In the genomic region with DNA sequence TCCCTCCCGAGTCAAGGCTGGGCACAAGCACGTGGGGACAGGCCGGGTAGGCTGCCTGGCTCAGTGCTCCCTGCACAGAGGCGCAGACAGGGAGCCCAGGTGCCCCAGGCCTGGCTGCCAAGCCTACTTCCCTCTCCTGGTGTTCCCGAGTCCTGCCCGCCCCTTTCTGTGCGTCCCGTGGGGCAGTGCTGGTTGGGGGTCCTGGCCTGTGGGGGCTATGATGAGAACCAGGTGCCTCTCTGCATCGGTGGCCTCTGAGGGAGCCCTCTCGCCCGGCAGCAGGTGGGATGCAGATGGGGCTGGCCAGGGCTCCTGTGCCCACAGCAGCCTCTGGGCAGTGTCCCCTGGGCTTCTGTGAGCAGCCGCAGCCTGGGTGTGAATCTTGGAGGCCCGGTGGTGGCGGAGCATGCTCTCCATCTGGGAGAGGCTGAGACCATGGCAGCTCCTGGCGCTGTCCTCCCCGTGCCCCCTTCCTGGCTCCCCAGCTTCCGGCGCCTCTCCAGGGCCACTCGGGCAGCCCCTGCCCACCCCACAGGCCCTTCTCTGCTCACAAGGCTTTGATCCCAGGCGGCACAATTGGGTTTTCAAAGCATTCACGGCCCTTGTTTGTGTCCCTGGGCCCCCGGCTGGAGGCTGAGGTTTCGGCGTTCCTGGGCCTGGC, we compare ENCODE assay signal across 2 cellular contexts.
TF ChIP-seq lines count a peak whose summit lies in the region.

No MANE protein-coding gene starts in this region.

TF ChIP-seq in HepG2, 621 proteins besides CTCF, POLR2A, EP300 and RAD21 (continues in another document):
- TF ChIP-seq, protein P1, sequence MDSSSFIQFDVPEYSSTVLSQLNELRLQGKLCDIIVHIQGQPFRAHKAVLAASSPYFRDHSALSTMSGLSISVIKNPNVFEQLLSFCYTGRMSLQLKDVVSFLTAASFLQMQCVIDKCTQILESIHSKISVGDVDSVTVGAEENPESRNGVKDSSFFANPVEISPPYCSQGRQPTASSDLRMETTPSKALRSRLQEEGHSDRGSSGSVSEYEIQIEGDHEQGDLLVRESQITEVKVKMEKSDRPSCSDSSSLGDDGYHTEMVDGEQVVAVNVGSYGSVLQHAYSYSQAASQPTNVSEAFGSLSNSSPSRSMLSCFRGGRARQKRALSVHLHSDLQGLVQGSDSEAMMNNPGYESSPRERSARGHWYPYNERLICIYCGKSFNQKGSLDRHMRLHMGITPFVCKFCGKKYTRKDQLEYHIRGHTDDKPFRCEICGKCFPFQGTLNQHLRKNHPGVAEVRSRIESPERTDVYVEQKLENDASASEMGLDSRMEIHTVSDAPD (CRISPR knock-in tag; IDR thresholded peaks at IDR 0.05): no peak
- TF ChIP-seq ZNF253 (CRISPR knock-in tag; IDR thresholded peaks at IDR 0.05; ENCODE audit: borderline replicate concordance): no peak
- TF ChIP-seq CC2D1A (CRISPR knock-in tag; IDR thresholded peaks at IDR 0.05): no peak
- TF ChIP-seq, protein P2, sequence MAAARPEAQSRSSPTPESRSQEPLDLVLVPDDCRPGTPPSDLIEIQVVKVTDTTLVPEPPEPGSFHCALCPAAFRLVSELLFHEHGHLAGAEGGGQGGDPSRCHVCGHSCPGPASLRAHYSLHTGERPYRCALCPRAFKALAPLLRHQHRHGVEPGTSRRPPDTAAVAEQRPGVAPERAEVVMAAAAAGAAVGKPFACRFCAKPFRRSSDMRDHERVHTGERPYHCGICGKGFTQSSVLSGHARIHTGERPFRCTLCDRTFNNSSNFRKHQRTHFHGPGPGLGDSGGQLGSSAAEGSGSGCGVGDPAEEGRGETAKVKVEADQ (CRISPR knock-in tag; IDR thresholded peaks at IDR 0.05; ENCODE audit: borderline replicate concordance): no peak
- TF ChIP-seq ZNF775 (CRISPR knock-in tag; IDR thresholded peaks at IDR 0.05; ENCODE audit: borderline replicate concordance): no peak
- no peak for TF ChIP-seq ZNF720 (CRISPR knock-in tag; IDR thresholded peaks at IDR 0.05)
- no peak for TF ChIP-seq DR1 (CRISPR knock-in tag; IDR thresholded peaks at IDR 0.05)
- TF ChIP-seq TCF7 (IDR thresholded peaks at IDR 0.05; ENCODE audit: low read depth): peak; percentile 99
- no peak for TF ChIP-seq HMG20B (CRISPR knock-in tag; conservative IDR thresholded peaks at IDR 0.05)
- TF ChIP-seq, protein P3, sequence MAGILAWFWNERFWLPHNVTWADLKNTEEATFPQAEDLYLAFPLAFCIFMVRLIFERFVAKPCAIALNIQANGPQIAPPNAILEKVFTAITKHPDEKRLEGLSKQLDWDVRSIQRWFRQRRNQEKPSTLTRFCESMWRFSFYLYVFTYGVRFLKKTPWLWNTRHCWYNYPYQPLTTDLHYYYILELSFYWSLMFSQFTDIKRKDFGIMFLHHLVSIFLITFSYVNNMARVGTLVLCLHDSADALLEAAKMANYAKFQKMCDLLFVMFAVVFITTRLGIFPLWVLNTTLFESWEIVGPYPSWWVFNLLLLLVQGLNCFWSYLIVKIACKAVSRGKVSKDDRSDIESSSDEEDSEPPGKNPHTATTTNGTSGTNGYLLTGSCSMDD (CRISPR knock-in tag; IDR thresholded peaks at IDR 0.05): no peak
- no peak for TF ChIP-seq ZNF432 (CRISPR knock-in tag; IDR thresholded peaks at IDR 0.05; ENCODE audit: borderline replicate concordance)
- TF ChIP-seq ZNF326 (CRISPR knock-in tag; IDR thresholded peaks at IDR 0.05; ENCODE audit: borderline replicate concordance): peak; percentile 85; the same call in 1 of the 2 replicates
- TF ChIP-seq, protein P4, sequence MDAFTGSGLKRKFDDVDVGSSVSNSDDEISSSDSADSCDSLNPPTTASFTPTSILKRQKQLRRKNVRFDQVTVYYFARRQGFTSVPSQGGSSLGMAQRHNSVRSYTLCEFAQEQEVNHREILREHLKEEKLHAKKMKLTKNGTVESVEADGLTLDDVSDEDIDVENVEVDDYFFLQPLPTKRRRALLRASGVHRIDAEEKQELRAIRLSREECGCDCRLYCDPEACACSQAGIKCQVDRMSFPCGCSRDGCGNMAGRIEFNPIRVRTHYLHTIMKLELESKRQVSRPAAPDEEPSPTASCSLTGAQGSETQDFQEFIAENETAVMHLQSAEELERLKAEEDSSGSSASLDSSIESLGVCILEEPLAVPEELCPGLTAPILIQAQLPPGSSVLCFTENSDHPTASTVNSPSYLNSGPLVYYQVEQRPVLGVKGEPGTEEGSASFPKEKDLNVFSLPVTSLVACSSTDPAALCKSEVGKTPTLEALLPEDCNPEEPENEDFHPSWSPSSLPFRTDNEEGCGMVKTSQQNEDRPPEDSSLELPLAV (CRISPR knock-in tag; conservative IDR thresholded peaks at IDR 0.05; ENCODE audit: low read depth): no peak
- peak; percentile 42; the same call in 1 of the 2 replicates for TF ChIP-seq NCOR1 (IDR thresholded peaks at IDR 0.05; ENCODE audit: borderline replicate concordance, low read length)
- no peak for TF ChIP-seq SMYD3 (CRISPR knock-in tag; IDR thresholded peaks at IDR 0.05)
- TF ChIP-seq SMC3 (IDR thresholded peaks at IDR 0.05; ENCODE audit: low read length): no peak
- TF ChIP-seq KLF15 (CRISPR knock-in tag; IDR thresholded peaks at IDR 0.05; ENCODE audit: borderline replicate concordance): no peak
- TF ChIP-seq, protein P5, sequence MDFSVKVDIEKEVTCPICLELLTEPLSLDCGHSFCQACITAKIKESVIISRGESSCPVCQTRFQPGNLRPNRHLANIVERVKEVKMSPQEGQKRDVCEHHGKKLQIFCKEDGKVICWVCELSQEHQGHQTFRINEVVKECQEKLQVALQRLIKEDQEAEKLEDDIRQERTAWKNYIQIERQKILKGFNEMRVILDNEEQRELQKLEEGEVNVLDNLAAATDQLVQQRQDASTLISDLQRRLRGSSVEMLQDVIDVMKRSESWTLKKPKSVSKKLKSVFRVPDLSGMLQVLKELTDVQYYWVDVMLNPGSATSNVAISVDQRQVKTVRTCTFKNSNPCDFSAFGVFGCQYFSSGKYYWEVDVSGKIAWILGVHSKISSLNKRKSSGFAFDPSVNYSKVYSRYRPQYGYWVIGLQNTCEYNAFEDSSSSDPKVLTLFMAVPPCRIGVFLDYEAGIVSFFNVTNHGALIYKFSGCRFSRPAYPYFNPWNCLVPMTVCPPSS (IDR thresholded peaks at IDR 0.05): no peak
- TF ChIP-seq, protein P6, sequence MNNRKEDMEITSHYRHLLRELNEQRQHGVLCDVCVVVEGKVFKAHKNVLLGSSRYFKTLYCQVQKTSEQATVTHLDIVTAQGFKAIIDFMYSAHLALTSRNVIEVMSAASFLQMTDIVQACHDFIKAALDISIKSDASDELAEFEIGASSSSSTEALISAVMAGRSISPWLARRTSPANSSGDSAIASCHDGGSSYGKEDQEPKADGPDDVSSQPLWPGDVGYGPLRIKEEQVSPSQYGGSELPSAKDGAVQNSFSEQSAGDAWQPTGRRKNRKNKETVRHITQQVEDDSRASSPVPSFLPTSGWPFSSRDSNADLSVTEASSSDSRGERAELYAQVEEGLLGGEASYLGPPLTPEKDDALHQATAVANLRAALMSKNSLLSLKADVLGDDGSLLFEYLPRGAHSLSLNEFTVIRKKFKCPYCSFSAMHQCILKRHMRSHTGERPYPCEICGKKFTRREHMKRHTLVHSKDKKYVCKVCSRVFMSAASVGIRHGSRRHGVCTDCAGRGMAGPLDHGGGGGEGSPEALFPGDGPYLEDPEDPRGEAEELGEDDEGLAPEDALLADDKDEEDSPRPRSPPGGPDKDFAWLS (CRISPR knock-in tag; IDR thresholded peaks at IDR 0.05; ENCODE audit: borderline replicate concordance): no peak

TF ChIP-seq in GM23338, 12 proteins besides CTCF, POLR2A, EP300 and RAD21:
- no peak for TF ChIP-seq EZH2phosphoT487 (IDR thresholded peaks at IDR 0.05; ENCODE audit: unreplicated experiment)
- no peak for TF ChIP-seq EZH2 (IDR thresholded peaks at IDR 0.05; ENCODE audit: low read depth, unreplicated experiment)
- TF ChIP-seq, protein P7, sequence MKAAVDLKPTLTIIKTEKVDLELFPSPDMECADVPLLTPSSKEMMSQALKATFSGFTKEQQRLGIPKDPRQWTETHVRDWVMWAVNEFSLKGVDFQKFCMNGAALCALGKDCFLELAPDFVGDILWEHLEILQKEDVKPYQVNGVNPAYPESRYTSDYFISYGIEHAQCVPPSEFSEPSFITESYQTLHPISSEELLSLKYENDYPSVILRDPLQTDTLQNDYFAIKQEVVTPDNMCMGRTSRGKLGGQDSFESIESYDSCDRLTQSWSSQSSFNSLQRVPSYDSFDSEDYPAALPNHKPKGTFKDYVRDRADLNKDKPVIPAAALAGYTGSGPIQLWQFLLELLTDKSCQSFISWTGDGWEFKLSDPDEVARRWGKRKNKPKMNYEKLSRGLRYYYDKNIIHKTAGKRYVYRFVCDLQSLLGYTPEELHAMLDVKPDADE (IDR thresholded peaks at IDR 0.05): no peak
- TF ChIP-seq STAT1 (IDR thresholded peaks at IDR 0.05; ENCODE audit: unreplicated experiment): no peak
- TF ChIP-seq JUNB (IDR thresholded peaks at IDR 0.05; ENCODE audit: unreplicated experiment): no peak
- TF ChIP-seq, protein P8, sequence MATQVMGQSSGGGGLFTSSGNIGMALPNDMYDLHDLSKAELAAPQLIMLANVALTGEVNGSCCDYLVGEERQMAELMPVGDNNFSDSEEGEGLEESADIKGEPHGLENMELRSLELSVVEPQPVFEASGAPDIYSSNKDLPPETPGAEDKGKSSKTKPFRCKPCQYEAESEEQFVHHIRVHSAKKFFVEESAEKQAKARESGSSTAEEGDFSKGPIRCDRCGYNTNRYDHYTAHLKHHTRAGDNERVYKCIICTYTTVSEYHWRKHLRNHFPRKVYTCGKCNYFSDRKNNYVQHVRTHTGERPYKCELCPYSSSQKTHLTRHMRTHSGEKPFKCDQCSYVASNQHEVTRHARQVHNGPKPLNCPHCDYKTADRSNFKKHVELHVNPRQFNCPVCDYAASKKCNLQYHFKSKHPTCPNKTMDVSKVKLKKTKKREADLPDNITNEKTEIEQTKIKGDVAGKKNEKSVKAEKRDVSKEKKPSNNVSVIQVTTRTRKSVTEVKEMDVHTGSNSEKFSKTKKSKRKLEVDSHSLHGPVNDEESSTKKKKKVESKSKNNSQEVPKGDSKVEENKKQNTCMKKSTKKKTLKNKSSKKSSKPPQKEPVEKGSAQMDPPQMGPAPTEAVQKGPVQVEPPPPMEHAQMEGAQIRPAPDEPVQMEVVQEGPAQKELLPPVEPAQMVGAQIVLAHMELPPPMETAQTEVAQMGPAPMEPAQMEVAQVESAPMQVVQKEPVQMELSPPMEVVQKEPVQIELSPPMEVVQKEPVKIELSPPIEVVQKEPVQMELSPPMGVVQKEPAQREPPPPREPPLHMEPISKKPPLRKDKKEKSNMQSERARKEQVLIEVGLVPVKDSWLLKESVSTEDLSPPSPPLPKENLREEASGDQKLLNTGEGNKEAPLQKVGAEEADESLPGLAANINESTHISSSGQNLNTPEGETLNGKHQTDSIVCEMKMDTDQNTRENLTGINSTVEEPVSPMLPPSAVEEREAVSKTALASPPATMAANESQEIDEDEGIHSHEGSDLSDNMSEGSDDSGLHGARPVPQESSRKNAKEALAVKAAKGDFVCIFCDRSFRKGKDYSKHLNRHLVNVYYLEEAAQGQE (IDR thresholded peaks at IDR 0.05; ENCODE audit: unreplicated experiment): no peak
- TF ChIP-seq CREB1 (CRISPR knock-in tag; IDR thresholded peaks at IDR 0.05; ENCODE audit: low read depth): no peak
- no peak for TF ChIP-seq ZNF331 (CRISPR knock-in tag; IDR thresholded peaks at IDR 0.05; ENCODE audit: low read depth)
- TF ChIP-seq, protein P9, sequence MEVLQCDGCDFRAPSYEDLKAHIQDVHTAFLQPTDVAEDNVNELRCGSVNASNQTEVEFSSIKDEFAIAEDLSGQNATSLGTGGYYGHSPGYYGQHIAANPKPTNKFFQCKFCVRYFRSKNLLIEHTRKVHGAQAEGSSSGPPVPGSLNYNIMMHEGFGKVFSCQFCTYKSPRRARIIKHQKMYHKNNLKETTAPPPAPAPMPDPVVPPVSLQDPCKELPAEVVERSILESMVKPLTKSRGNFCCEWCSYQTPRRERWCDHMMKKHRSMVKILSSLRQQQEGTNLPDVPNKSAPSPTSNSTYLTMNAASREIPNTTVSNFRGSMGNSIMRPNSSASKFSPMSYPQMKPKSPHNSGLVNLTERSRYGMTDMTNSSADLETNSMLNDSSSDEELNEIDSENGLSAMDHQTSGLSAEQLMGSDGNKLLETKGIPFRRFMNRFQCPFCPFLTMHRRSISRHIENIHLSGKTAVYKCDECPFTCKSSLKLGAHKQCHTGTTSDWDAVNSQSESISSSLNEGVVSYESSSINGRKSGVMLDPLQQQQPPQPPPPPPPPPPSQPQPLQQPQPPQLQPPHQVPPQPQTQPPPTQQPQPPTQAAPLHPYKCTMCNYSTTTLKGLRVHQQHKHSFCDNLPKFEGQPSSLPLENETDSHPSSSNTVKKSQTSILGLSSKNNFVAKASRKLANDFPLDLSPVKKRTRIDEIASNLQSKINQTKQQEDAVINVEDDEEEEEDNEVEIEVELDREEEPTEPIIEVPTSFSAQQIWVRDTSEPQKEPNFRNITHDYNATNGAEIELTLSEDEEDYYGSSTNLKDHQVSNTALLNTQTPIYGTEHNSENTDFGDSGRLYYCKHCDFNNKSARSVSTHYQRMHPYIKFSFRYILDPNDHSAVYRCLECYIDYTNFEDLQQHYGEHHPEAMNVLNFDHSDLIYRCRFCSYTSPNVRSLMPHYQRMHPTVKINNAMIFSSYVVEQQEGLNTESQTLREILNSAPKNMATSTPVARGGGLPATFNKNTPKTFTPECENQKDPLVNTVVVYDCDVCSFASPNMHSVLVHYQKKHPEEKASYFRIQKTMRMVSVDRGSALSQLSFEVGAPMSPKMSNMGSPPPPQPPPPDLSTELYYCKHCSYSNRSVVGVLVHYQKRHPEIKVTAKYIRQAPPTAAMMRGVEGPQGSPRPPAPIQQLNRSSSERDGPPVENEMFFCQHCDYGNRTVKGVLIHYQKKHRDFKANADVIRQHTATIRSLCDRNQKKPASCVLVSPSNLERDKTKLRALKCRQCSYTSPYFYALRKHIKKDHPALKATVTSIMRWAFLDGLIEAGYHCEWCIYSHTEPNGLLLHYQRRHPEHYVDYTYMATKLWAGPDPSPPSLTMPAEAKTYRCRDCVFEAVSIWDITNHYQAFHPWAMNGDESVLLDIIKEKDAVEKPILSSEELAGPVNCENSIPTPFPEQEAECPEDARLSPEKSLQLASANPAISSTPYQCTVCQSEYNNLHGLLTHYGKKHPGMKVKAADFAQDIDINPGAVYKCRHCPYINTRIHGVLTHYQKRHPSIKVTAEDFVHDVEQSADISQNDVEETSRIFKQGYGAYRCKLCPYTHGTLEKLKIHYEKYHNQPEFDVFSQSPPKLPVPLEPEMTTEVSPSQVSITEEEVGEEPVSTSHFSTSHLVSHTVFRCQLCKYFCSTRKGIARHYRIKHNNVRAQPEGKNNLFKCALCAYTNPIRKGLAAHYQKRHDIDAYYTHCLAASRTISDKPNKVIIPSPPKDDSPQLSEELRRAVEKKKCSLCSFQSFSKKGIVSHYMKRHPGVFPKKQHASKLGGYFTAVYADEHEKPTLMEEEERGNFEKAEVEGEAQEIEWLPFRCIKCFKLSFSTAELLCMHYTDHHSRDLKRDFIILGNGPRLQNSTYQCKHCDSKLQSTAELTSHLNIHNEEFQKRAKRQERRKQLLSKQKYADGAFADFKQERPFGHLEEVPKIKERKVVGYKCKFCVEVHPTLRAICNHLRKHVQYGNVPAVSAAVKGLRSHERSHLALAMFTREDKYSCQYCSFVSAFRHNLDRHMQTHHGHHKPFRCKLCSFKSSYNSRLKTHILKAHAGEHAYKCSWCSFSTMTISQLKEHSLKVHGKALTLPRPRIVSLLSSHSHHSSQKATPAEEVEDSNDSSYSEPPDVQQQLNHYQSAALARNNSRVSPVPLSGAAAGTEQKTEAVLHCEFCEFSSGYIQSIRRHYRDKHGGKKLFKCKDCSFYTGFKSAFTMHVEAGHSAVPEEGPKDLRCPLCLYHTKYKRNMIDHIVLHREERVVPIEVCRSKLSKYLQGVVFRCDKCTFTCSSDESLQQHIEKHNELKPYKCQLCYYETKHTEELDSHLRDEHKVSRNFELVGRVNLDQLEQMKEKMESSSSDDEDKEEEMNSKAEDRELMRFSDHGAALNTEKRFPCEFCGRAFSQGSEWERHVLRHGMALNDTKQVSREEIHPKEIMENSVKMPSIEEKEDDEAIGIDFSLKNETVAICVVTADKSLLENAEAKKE (CRISPR knock-in tag; IDR thresholded peaks at IDR 0.05): no peak
- no peak for TF ChIP-seq POLR2AphosphoS5 (IDR thresholded peaks at IDR 0.05; ENCODE audit: low read depth)
- TF ChIP-seq NANOG (IDR thresholded peaks at IDR 0.05; ENCODE audit: borderline replicate concordance): no peak
- TF ChIP-seq ZNF114 (CRISPR knock-in tag; IDR thresholded peaks at IDR 0.05): no peak
